In genomic region chr1:102174259-102174863, GRCh38 we compare ENCODE assay signal across 10 cellular contexts.
A peak's percentile ranks its signal among the peaks of the same experiment; 100 is the strongest.
DNase-seq lines count a peak whose midpoint lies in the region; ATAC-seq and TF ChIP-seq lines count a peak whose summit lies in the region.
"Had no signal": no experiment of that assay in that cellular context is flagged by ENCODE, and none has a peak within 500 bp of the region (broad histone marks: within the 10 kb centered on the region; RNA-seq: fewer than 3 reads in every experiment).

No MANE protein-coding gene starts in this region.

- intact Hi-C loops in left ventricle myocardium superior (cut with micrococcal nuclease): no loop called here

- ATAC-seq in GM21529 (IDR thresholded peaks at IDR 0.05; ENCODE audit: unreplicated experiment) (peak; percentile 90), left ventricle myocardium superior (no peak)

- peak; percentile 7 for DNase-seq in HT1080 (ENCODE audit: low read depth)
- peak; percentile 2 for DNase-seq in glomerular visceral epithelial cell (ENCODE audit: extremely low spot score)
- no peak for DNase-seq in left ventricle myocardium superior
- no peak for DNase-seq in AG08396 (ENCODE audit: low spot score)
- DNase-seq in SIG-M5 (lab: John Stamatoyannopoulos, UW): no peak
- DNase-seq in GDM1 (lab: John Stamatoyannopoulos, UW): no peak
- DNase-seq: activated naive CD8-positive, alpha-beta T cell treated with anti-CD3 and anti-CD28 coated beads, Interleukin-2, amount 10 ng/mL, durations not matched to agents 7 days and 5 days; naive B cell had no signal

- TF ChIP-seq CTCF in GM12873 (IDR thresholded peaks at IDR 0.05; ENCODE audit: insufficient read depth, low read depth, low read length, missing control alignments): peak; percentile 88

Comparison
In these comparisons a context has a peak if more than half of its experiments do, and no peak if none do; other contexts are left out.
1. DNase-seq: peak in HT1080 (single experiment) and glomerular visceral epithelial cell (single experiment); none in left ventricle myocardium superior (single experiment), AG08396 (single experiment), SIG-M5 (single experiment) and GDM1 (single experiment).